20 cellular contexts compared by ENCODE assay signal in genomic region chr15:31083394-31083790, GRCh38. TPM values are rescaled to one million over a fixed set of nuclear protein-coding genes. Genes with fewer than 3 reads are reported as not detected.
DNase-seq lines count a peak whose midpoint lies in the region; ATAC-seq, FAIRE-seq and TF ChIP-seq lines count a peak whose summit lies in the region.
"Had no signal": no experiment of that assay in that cellular context is flagged by ENCODE, and none has a peak within 500 bp of the region (broad histone marks: within the 10 kb centered on the region; RNA-seq: fewer than 3 reads in every experiment).

No MANE protein-coding gene starts in this region.

- BruUV-seq in K562 (replicated peaks; lab: Mats Ljungman, UMichigan), result no TSS peak

- no peak overlapping the region for H3K4me2 ChIP-seq in K562 (ENCODE audit: insufficient read depth, low read length)

- 0% methylated on average over 6 of the region's 6 CpGs for WGBS in K562 (ENCODE audit: insufficient coverage, low coverage, missing lambda C conversion rate)
- WGBS in pancreas, 2 donors, result 14 to 21% methylated on average over 6 of the region's 6 CpGs

- no peak for TF ChIP-seq POLR2A in K562 (conservative IDR thresholded peaks at IDR 0.05)

- FAIRE-seq in K562 (lab: Jason Lieb, UNC), result no peak
- no peak for FAIRE-seq in pancreas (lab: Jason Lieb, UNC)
- FAIRE-seq: A204.1, D721Med had no signal

- no peak overlapping the region for H3K9ac ChIP-seq in K562 (ENCODE audit: insufficient read depth in 1 of 2, low read depth in 2 of 2, low read length in 2 of 2)

- in situ Hi-C loops in K562 (cut with MboI), result no loop called here

- TF ChIP-seq CTCF in K562 (IDR thresholded peaks at IDR 0.05 in 2 of 3, conservative IDR thresholded peaks at IDR 0.05 in 1 of 3; ENCODE audit: insufficient read depth in 2 of 3, low read depth in 1 of 3, low read length in 3 of 3) (no peak), pancreas (IDR thresholded peaks at IDR 0.05) (no peak)
- TF ChIP-seq CTCF in CD4-positive, alpha-beta T cell (IDR thresholded peaks at IDR 0.05), result no peak

- TF ChIP-seq RAD21 in K562 (CRISPR knock-in tag; conservative IDR thresholded peaks at IDR 0.05 in 1 of 2, IDR thresholded peaks at IDR 0.05 in 1 of 2), result no peak

- H3K4me1 ChIP-seq in K562 (replicated peaks in 1 of 2; ENCODE audit: control insufficient read depth in 2 of 2, insufficient read depth in 2 of 2, low read length in 2 of 2) (peaks cover 3 to 8% of the 10 kb centered on the region in 2 experiments; a peak in 3 of 5 replicates), pancreas (peaks cover 0 to 14% (median 9%) of the 10 kb centered on the region in 3 donors)
- H3K4me1 ChIP-seq: SJCRH30, uterus had no signal

- POLR2A ChIA-PET in K562 (lab: Yijun Ruan, JAX), result interaction anchor here (0.6 to 0.7 kb wide), 2 partner anchors 13 to 120 kb away, joined by 3 read pairs; no protein-coding TSS in a partner anchor
- POLR2A ChIA-PET in CD4-positive, alpha-beta T cell (lab: Charles Lee), result no interaction called here

- H3K27me3 Mint-ChIP-seq in activated T-helper 1 cell treated with anti-CD3 and anti-CD28 coated beads, Interleukin-12 subunit alpha, Interleukin-12 subunit beta, Interleukin-2, Interleukin-4 antibody, amounts not matched to agents 30 ng/mL and 10 ng/mL and 1 ng/mL, durations not matched to agents 14 hours and 24 hours and 36 hours (ENCODE audit: insufficient read depth), result peaks cover 16% of the 10 kb centered on the region
- H3K27me3 Mint-ChIP-seq in CD4-positive, alpha-beta T cell, result peaks cover 43% of the 10 kb centered on the region

- H2AFZ ChIP-seq in K562 (ENCODE audit: low read depth, low read length), result no peak overlapping the region

- H3K79me2 ChIP-seq in K562 (ENCODE audit: control insufficient read depth, insufficient read depth, low read length), result no peaks in the 10 kb centered on the region

- no peaks in the 10 kb centered on the region for H3K36me3 ChIP-seq in K562 (ENCODE audit: control insufficient read depth, insufficient read depth, low read length)
- no peaks in the 10 kb centered on the region for H3K36me3 ChIP-seq in pancreas
- H3K36me3 ChIP-seq: SJCRH30, uterus had no signal

- peaks cover 5% of the 10 kb centered on the region; the same call in 1 of the 2 replicates for H4K20me1 ChIP-seq in K562 (replicated peaks; ENCODE audit: control insufficient read depth, insufficient read depth, low read length)

- intact Hi-C loops in K562 (cut with micrococcal nuclease) (no loop called here), pancreas (cut with DNase I) (no loop called here)
- intact Hi-C loops in activated T-helper 1 cell treated with anti-CD3 and anti-CD28 coated beads, Interleukin-12 subunit alpha, Interleukin-12 subunit beta, Interleukin-2, Interleukin-4 antibody, amounts not matched to agents 30 ng/mL and 10 ng/mL and 1 ng/mL, durations not matched to agents 14 hours and 24 hours and 36 hours (cut with micrococcal nuclease), result no loop called here
- intact Hi-C loops in CD4-positive, alpha-beta T cell (cut with DNase I, micrococcal nuclease), result no loop called here

- no peaks in the 10 kb centered on the region for H3K9me3 ChIP-seq in K562 (replicated peaks; ENCODE audit: control insufficient read depth, insufficient read depth, low read depth, low read length)
- H3K9me3 ChIP-seq in pancreas, result no peaks in the 10 kb centered on the region
- no peaks in the 10 kb centered on the region for H3K9me3 ChIP-seq in CD4-positive, alpha-beta T cell (ENCODE audit: control insufficient read depth, low read length)
- H3K9me3 ChIP-seq: SJCRH30, uterus had no signal

- ATAC-seq in K562, result no peak
- ATAC-seq in pancreas, result peak in 3 of 4 donors; percentile 49 to 66 (median 58)
- no peak for ATAC-seq in CD4-positive, alpha-beta T cell (ENCODE audit: poor library complexity)
- ATAC-seq: stimulated activated effector memory CD8-positive, alpha-beta T cell treated with anti-CD3 and anti-CD28 coated beads, Interleukin-12 subunit alpha, Interleukin-12 subunit beta, amount 100 ng/mL, for 72 hours had no signal

- no peaks in the 10 kb centered on the region for H3K9me3 Mint-ChIP-seq in activated T-helper 1 cell treated with anti-CD3 and anti-CD28 coated beads, Interleukin-12 subunit alpha, Interleukin-12 subunit beta, Interleukin-2, Interleukin-4 antibody, amounts not matched to agents 30 ng/mL and 10 ng/mL and 1 ng/mL, durations not matched to agents 14 hours and 24 hours and 36 hours
- H3K9me3 Mint-ChIP-seq in CD4-positive, alpha-beta T cell, result no peaks in the 10 kb centered on the region
- H3K9me3 Mint-ChIP-seq: stimulated activated effector memory CD8-positive, alpha-beta T cell treated with anti-CD3 and anti-CD28 coated beads, Interleukin-12 subunit alpha, Interleukin-12 subunit beta, amount 100 ng/mL, for 72 hours had no signal

- peaks cover 4% of the 10 kb centered on the region for H3K9me1 ChIP-seq in K562 (ENCODE audit: control insufficient read depth, insufficient read depth, low read length)

- H3K4me1 Mint-ChIP-seq in activated T-helper 1 cell treated with anti-CD3 and anti-CD28 coated beads, Interleukin-12 subunit alpha, Interleukin-12 subunit beta, Interleukin-2, Interleukin-4 antibody, amounts not matched to agents 30 ng/mL and 10 ng/mL and 1 ng/mL, durations not matched to agents 14 hours and 24 hours and 36 hours (ENCODE audit: low read depth), result peaks cover 4% of the 10 kb centered on the region
- no peaks in the 10 kb centered on the region for H3K4me1 Mint-ChIP-seq in CD4-positive, alpha-beta T cell (ENCODE audit: low read depth)

- no peaks in the 10 kb centered on the region for H3K36me3 Mint-ChIP-seq in activated T-helper 1 cell treated with anti-CD3 and anti-CD28 coated beads, Interleukin-12 subunit alpha, Interleukin-12 subunit beta, Interleukin-2, Interleukin-4 antibody, amounts not matched to agents 30 ng/mL and 10 ng/mL and 1 ng/mL, durations not matched to agents 14 hours and 24 hours and 36 hours (ENCODE audit: low read depth)
- H3K36me3 Mint-ChIP-seq in CD4-positive, alpha-beta T cell (ENCODE audit: low read depth), result no peaks in the 10 kb centered on the region
- H3K36me3 Mint-ChIP-seq: brain; stimulated activated effector memory CD8-positive, alpha-beta T cell treated with anti-CD3 and anti-CD28 coated beads, Interleukin-12 subunit alpha, Interleukin-12 subunit beta, amount 100 ng/mL, for 72 hours had no signal

- H3K4me3 ChIP-seq in K562, result no peak overlapping the region
- H3K4me3 ChIP-seq in pancreas, result no peak overlapping the region
- H3K4me3 ChIP-seq: SJCRH30, uterus had no signal

- peaks cover 13 to 48% of the 10 kb centered on the region in 2 experiments; a peak in 4 of 5 replicates for H3K27me3 ChIP-seq in K562 (ENCODE audit: control insufficient read depth in 2 of 2, insufficient read depth in 2 of 2, low read length in 2 of 2)
- H3K27me3 ChIP-seq in pancreas, result no peaks in the 10 kb centered on the region
- peaks cover 9% of the 10 kb centered on the region for H3K27me3 ChIP-seq in CD4-positive, alpha-beta T cell (ENCODE audit: control insufficient read depth, insufficient read depth, low read length)
- H3K27me3 ChIP-seq: SJCRH30, uterus had no signal

- H3K27ac ChIP-seq in K562 (ENCODE audit: extremely low read depth, low read depth, low read length), result no peak overlapping the region
- H3K27ac ChIP-seq in pancreas, result no peak overlapping the region
- no peak overlapping the region for H3K27ac ChIP-seq in CD4-positive, alpha-beta T cell (ENCODE audit: low read depth, low read length)
- H3K27ac ChIP-seq: SJCRH30, uterus had no signal

- peak; percentile 29 for DNase-seq in DMS79 treated with DMSO at 0.1 percent for 48 hours (lab: John Stamatoyannopoulos, UW)
- DNase-seq in DMS79 (lab: John Stamatoyannopoulos, UW), result no peak
- DNase-seq in NCI-H1105 treated with DMSO at 0.1 percent for 48 hours (lab: John Stamatoyannopoulos, UW), result peak; percentile 21
- no peak for DNase-seq in K562 (ENCODE audit: extremely low read depth in 1 of 4, low spot score in 3 of 4)
- DNase-seq in pancreas, result peak in 5 of 6 donors; percentile 27 to 76 (median 45)
- no peak for DNase-seq in activated T-helper 1 cell treated with anti-CD3 and anti-CD28 coated beads, Interleukin-12 subunit alpha, Interleukin-12 subunit beta, Interleukin-2, Interleukin-4 antibody, amounts not matched to agents 30 ng/mL and 10 ng/mL and 1 ng/mL, durations not matched to agents 14 hours and 24 hours and 36 hours (ENCODE audit: low spot score)
- no peak for DNase-seq in CD4-positive, alpha-beta T cell
- no peak for DNase-seq in DMS153 (lab: John Stamatoyannopoulos, UW)
- DNase-seq: activated CD4-positive, CD25-positive, alpha-beta regulatory T cell; activated gamma-delta T cell treated with Interleukin-2 at 50 U/mL for 16 hours; GOT3; NK-92 treated with Interleukin-12 subunit alpha and Interleukin-12 subunit beta, amount 100 ng/mL, for 24 hours; SJCRH30; uterus had no signal

- no peak overlapping the region for H3K4me3 Mint-ChIP-seq in activated T-helper 1 cell treated with anti-CD3 and anti-CD28 coated beads, Interleukin-12 subunit alpha, Interleukin-12 subunit beta, Interleukin-2, Interleukin-4 antibody, amounts not matched to agents 30 ng/mL and 10 ng/mL and 1 ng/mL, durations not matched to agents 14 hours and 24 hours and 36 hours
- no peak overlapping the region for H3K4me3 Mint-ChIP-seq in CD4-positive, alpha-beta T cell
- H3K4me3 Mint-ChIP-seq: brain; stimulated activated effector memory CD8-positive, alpha-beta T cell treated with anti-CD3 and anti-CD28 coated beads, Interleukin-12 subunit alpha, Interleukin-12 subunit beta, amount 100 ng/mL, for 72 hours had no signal

- CTCF ChIA-PET in K562 (lab: Yijun Ruan, JAX; ENCODE audit: low intra/inter-chr PET ratio), result no interaction called here
- CTCF ChIA-PET in CD4-positive, alpha-beta T cell (lab: Charles Lee), result no interaction called here

- no peak overlapping the region for H3K27ac Mint-ChIP-seq in activated T-helper 1 cell treated with anti-CD3 and anti-CD28 coated beads, Interleukin-12 subunit alpha, Interleukin-12 subunit beta, Interleukin-2, Interleukin-4 antibody, amounts not matched to agents 30 ng/mL and 10 ng/mL and 1 ng/mL, durations not matched to agents 14 hours and 24 hours and 36 hours
- H3K27ac Mint-ChIP-seq in CD4-positive, alpha-beta T cell, result no peak overlapping the region
- H3K27ac Mint-ChIP-seq: stimulated activated effector memory CD8-positive, alpha-beta T cell treated with anti-CD3 and anti-CD28 coated beads, Interleukin-12 subunit alpha, Interleukin-12 subunit beta, amount 100 ng/mL, for 72 hours had no signal

- no peak for TF ChIP-seq EP300 in K562 (IDR thresholded peaks at IDR 0.05; ENCODE audit: low read length)

RNA-seq across cellular contexts. Expression of gene TRPM1, which starts 18.1 kb away (rescaled TPM):
- 0.07 TPM in 1 of 2 replicates, not detected in the other for total RNA-seq in K562 (2011; cell fraction: chromatin; rRNA removed; ENCODE audit: low replicate concordance)
- not detected in 2 replicates for total RNA-seq in K562 (2011; cell fraction: nucleolus; rRNA removed)
- total RNA-seq in K562 (2011; cell fraction: nucleoplasm; rRNA removed), result not detected in 2 replicates
- not detected in 2 replicates for total RNA-seq in K562 (2014; rRNA removed)
- 0.03 TPM in 1 of 2 replicates, not detected in the other for total RNA-seq in K562 (2014; rRNA removed; fragmentation: Illumina TruSeq; extraction: Trizol)
- 0.04 TPM in 1 of 2 replicates, not detected in the other for total RNA-seq in K562 (2015; rRNA removed; fragmentation: Illumina TruSeq; extraction: Trizol)
- not detected in 2 replicates for total RNA-seq in K562 (2021)
- polyA plus RNA-seq in K562 (2011; rRNA removed), result 0.01 TPM in 1 of 2 replicates, not detected in the other
- polyA plus RNA-seq in K562 (2011; cell fraction: cytosol; rRNA removed), result 0.01 TPM in 1 of 2 replicates, not detected in the other
- not detected in 2 replicates for polyA plus RNA-seq in K562 (2011; cell fraction: nucleus; rRNA removed)
- 0.01 and 0.06 TPM in 2 replicates for polyA plus RNA-seq in K562 (2012)
- 0.03 TPM in 1 of 2 replicates, not detected in the other for polyA plus RNA-seq in K562 (2014; fragmentation: Illumina TruSeq; extraction: Trizol)
- under 1 TPM; 0.03 to 0.06 TPM for polyA plus RNA-seq in K562 (2014; fragmentation: Nextera tagmentation; extraction: Ambion mirVana)
- 0.01 TPM in 1 of 2 replicates, not detected in the other for polyA plus RNA-seq in K562 (2014; rRNA removed)
- not detected in 2 replicates for polyA minus RNA-seq in K562 (2011; rRNA and poly(A)+ RNA removed)
- polyA minus RNA-seq in K562 (2011; cell fraction: cytosol; rRNA and poly(A)+ RNA removed), result not detected in 2 replicates
- not detected in 2 replicates for polyA minus RNA-seq in K562 (2011; cell fraction: nucleus; rRNA and poly(A)+ RNA removed)
- total RNA-seq in pancreas, result under 1 TPM in 1 of 6 donors, not detected in 5; 0.04 TPM
- polyA plus RNA-seq in pancreas, result not detected
- not detected in 2 replicates for total RNA-seq in activated T-helper 1 cell treated with anti-CD3 and anti-CD28 coated beads, Interleukin-12 subunit alpha, Interleukin-12 subunit beta, Interleukin-2, Interleukin-4 antibody, amounts not matched to agents 30 ng/mL and 10 ng/mL and 1 ng/mL, durations not matched to agents 14 hours and 24 hours and 36 hours
- not detected for total RNA-seq in CD4-positive, alpha-beta T cell
- total RNA-seq: LHCN-M2, uterus had no signal
- polyA plus RNA-seq: neural cell had no signal

Comparison
In these comparisons a context has a peak if more than half of its experiments do, and no peak if none do; other contexts are left out.
1. DNase-seq: peak in DMS79 treated with DMSO at 0.1 percent for 48 hours (single experiment), NCI-H1105 treated with DMSO at 0.1 percent for 48 hours (single experiment) and pancreas (5 of 6); none in DMS79 (single experiment), K562 (0 of 4), activated T-helper 1 cell treated with anti-CD3 and anti-CD28 coated beads, Interleukin-12 subunit alpha, Interleukin-12 subunit beta, Interleukin-2, Interleukin-4 antibody, amounts not matched to agents 30 ng/mL and 10 ng/mL and 1 ng/mL, durations not matched to agents 14 hours and 24 hours and 36 hours (single experiment), CD4-positive, alpha-beta T cell (0 of 10) and DMS153 (single experiment).
2. ATAC-seq: peak in pancreas (3 of 4); none in K562 (single experiment) and CD4-positive, alpha-beta T cell (single experiment).